ENCODE assay signal across 16 cellular contexts in the genomic region with DNA sequence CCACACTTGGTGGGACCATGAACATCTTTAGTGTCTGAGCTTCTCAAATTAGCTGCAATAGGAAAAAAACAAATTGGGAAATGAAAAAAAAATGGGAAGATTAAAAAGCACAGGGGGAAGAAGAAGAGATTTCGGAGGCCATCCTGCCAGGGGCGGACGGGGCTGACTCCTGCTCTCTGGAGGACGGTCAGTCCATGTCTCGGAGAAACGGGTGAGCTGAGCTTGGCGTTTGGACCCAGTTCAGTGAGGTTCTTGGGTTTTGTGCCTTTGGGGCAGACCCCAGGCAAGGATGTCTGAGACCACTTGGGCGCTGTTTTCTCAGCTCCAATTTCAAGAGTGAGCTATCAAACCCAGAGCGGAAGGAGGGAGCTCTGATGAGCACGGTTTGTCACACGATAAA.
"Had no signal": no experiment of that assay in that cellular context is flagged by ENCODE, and none has a peak within 500 bp of the region (broad histone marks: within the 10 kb centered on the region; RNA-seq: fewer than 3 reads in every experiment).

No MANE protein-coding gene starts in this region.

- H3K4me3 Mint-ChIP-seq: naive thymus-derived CD8-positive, alpha-beta T cell had no signal

- ATAC-seq: heart right ventricle; left lobe of liver; mucosa of descending colon; naive thymus-derived CD8-positive, alpha-beta T cell; right cardiac atrium had no signal

- H3K27ac ChIP-seq: dorsolateral prefrontal cortex, heart right ventricle, neutrophil, thyroid gland, upper lobe of left lung, vagina had no signal

- H3K4me1 ChIP-seq: vagina had no signal

- DNase-seq: cortex of kidney; dorsolateral prefrontal cortex; effector CD8-positive, alpha-beta T cell; heart right ventricle; hypothalamus; mammary epithelial cell; mucosa of descending colon; right cardiac atrium; stimulated activated CD4-positive, alpha-beta T cell treated with anti-CD3 and anti-CD28 coated beads, Interleukin-12 subunit alpha, Interleukin-12 subunit beta, amount 100 ng/mL, for 4 hours; stimulated activated naive CD4-positive, alpha-beta T cell treated with Interleukin-2 at 50 U/mL for 16 hours; thyroid gland; upper lobe of left lung had no signal

- H3K27me3 ChIP-seq: thyroid gland, upper lobe of left lung, vagina had no signal

- H3K27me3 Mint-ChIP-seq: naive thymus-derived CD8-positive, alpha-beta T cell had no signal

- H3K4me3 ChIP-seq: dorsolateral prefrontal cortex, heart right ventricle, mucosa of descending colon, thyroid gland, upper lobe of left lung, vagina had no signal

- H3K9me3 Mint-ChIP-seq: naive thymus-derived CD8-positive, alpha-beta T cell had no signal

- H3K36me3 ChIP-seq: thyroid gland had no signal

- H3K9me3 ChIP-seq: heart right ventricle, mucosa of descending colon, neutrophil, thyroid gland, upper lobe of left lung, vagina had no signal
